34 cellular contexts compared by ENCODE assay signal in the genomic region with DNA sequence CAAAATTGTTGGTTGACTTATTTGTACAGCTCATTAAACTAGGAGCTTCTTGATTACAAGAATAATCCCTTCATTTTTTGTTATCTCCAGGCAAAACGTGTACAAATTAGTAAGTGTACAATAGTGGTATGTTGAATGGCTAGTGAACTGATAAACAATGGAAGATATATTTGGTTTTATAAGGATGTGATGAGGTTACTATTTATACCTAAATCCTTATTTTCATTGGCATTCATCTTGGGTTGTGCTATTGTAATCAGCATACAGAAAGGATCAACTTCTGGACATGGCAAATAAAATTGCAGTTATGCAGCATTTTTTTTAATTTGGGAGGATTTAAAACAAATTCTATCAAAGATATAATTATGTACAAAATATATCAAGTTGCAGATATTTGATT.
"Had no signal": no experiment of that assay in that cellular context is flagged by ENCODE, and none has a peak within 500 bp of the region (broad histone marks: within the 10 kb centered on the region; RNA-seq: fewer than 3 reads in every experiment).

No MANE protein-coding gene starts in this region.

- H3K9me3 ChIP-seq: adrenal gland, ascending aorta, body of pancreas, breast epithelium had no signal

- H3K4me3 ChIP-seq: adrenal gland, ascending aorta, body of pancreas, breast epithelium, cardiac muscle cell had no signal

- DNase-seq: activated effector memory CD4-positive, alpha-beta T cell treated with anti-CD3 and anti-CD28 coated beads, Interleukin-2, amount 50 U/mL, for 16 hours; activated effector memory CD4-positive, alpha-beta T cell treated with Interleukin-2 at 50 U/mL for 16 hours; activated gamma-delta T cell; activated gamma-delta T cell treated with Interleukin-2 at 50 U/mL for 16 hours; activated naive CD4-positive, alpha-beta T cell; activated naive CD4-positive, alpha-beta T cell treated with anti-CD3 and anti-CD28 coated beads for 36 hours; activated naive CD4-positive, alpha-beta T cell treated with anti-CD3 and anti-CD28 coated beads, Interleukin-2, amount 10 ng/mL, durations not matched to agents 7 days and 5 days; activated naive CD4-positive, alpha-beta T cell treated with anti-CD3 and anti-CD28 coated beads, Interleukin-2, amount 50 U/mL, for 16 hours; activated naive CD4-positive, alpha-beta T cell treated with Interleukin-2 at 50 U/mL for 16 hours; activated naive CD8-positive, alpha-beta T cell treated with anti-CD3 and anti-CD28 coated beads for 36 hours; activated naive CD8-positive, alpha-beta T cell treated with anti-CD3 and anti-CD28 coated beads, Interleukin-2, amount 10 ng/mL, durations not matched to agents 7 days and 5 days; activated naive CD8-positive, alpha-beta T cell treated with anti-CD3 and anti-CD28 coated beads, Interleukin-2, amount 50 U/mL, for 24 hours; activated T-cell treated with anti-CD3 and anti-CD28 coated beads, Interleukin-2, amount 50 U/mL, for 1 hour; activated T-cell treated with anti-CD3 and anti-CD28 coated beads, Interleukin-2, amount 50 U/mL, for 24 hours; activated T-cell treated with anti-CD3 and anti-CD28 coated beads, Interleukin-2, amount 50 U/mL, for 4 hours; activated T-cell treated with anti-CD3 and anti-CD28 coated beads, Interleukin-2, amount 50 U/mL, for 48 hours; activated T-cell treated with anti-CD3 and anti-CD28 coated beads, Interleukin-2, amount 50 U/mL, for 72 hours; adrenal gland; amniotic stem cell; amygdala; anterior cingulate cortex; aorta; body of pancreas; brain microvascular endothelial cell; caudate nucleus; central memory CD4-positive, alpha-beta T cell; cerebellar nuclear complex had no signal

- ATAC-seq: activated naive CD4-positive, alpha-beta T cell treated with anti-CD3 and anti-CD28 coated beads, Interleukin-2, amount 50 U/mL, for 72 hours; activated naive CD8-positive, alpha-beta T cell treated with anti-CD3 and anti-CD28 coated beads, Interleukin-2, amount 50 U/mL, for 24 hours; activated T-cell treated with anti-CD3 and anti-CD28 coated beads, Interleukin-2, amount 50 U/mL, for 4 hours; activated T-cell treated with anti-CD3 and anti-CD28 coated beads, Interleukin-2, amount 50 U/mL, for 72 hours; activated T-helper 17 cell treated with anti-CD3 and anti-CD28 coated beads, Interleukin-2, amount 50 U/mL, for 72 hours; body of pancreas had no signal

- FAIRE-seq: astrocyte, bronchial epithelial cell had no signal

- H3K27ac ChIP-seq: adrenal gland, ascending aorta, body of pancreas, brain microvascular endothelial cell, breast epithelium, cardiac muscle cell had no signal

- H3K36me3 ChIP-seq: adrenal gland, ascending aorta, brain microvascular endothelial cell, breast epithelium, cardiac muscle cell had no signal

- H3K4me1 ChIP-seq: adrenal gland, ascending aorta, breast epithelium had no signal

- H3K27me3 ChIP-seq: adrenal gland, ascending aorta, body of pancreas, brain microvascular endothelial cell, breast epithelium, cardiac muscle cell had no signal
